In genomic region chr6:1607557-1608221, GRCh38 we compare ENCODE assay signal across 1 cellular context.
TF ChIP-seq lines count a peak whose summit lies in the region.

No MANE protein-coding gene starts in this region.

TF ChIP-seq in H1, 55 proteins besides CTCF, POLR2A, EP300 and RAD21 (continued from another document):
- TF ChIP-seq TCF12 (IDR thresholded peaks at IDR 0.05; ENCODE audit: low read depth, low read length) (0 out of 2 replicates have a peak, but pooled peaks have one; percentile 44), SRF (IDR thresholded peaks at IDR 0.05; ENCODE audit: low read depth, low read length) (no peak), HDAC6 (IDR thresholded peaks at IDR 0.05; ENCODE audit: low read depth, low read length) (no peak), EGR1 (IDR thresholded peaks at IDR 0.05; ENCODE audit: borderline replicate concordance, low read depth, low read length) (no peak), JUND (IDR thresholded peaks at IDR 0.05; ENCODE audit: low read length) (no peak), NANOG (IDR thresholded peaks at IDR 0.05; ENCODE audit: insufficient read depth, low read depth, low read length, poor library complexity, severe bottlenecking) (peak; percentile 74), GABPA (IDR thresholded peaks at IDR 0.05; ENCODE audit: borderline replicate concordance, insufficient read depth, low read length) (no peak), SIRT6 (IDR thresholded peaks at IDR 0.05; ENCODE audit: low read length) (no peak)
